Comparison of ENCODE assay signal across 24 cellular contexts in genomic region chr2:177568393-177568792, GRCh38.
DNase-seq lines count a peak whose midpoint lies in the region; ATAC-seq and TF ChIP-seq lines count a peak whose summit lies in the region.
"Had no signal": no experiment of that assay in that cellular context is flagged by ENCODE, and none has a peak within 500 bp of the region (broad histone marks: within the 10 kb centered on the region; RNA-seq: fewer than 3 reads in every experiment).

No MANE protein-coding gene starts in this region.

- H2BK12ac ChIP-seq in trophoblast cell (ENCODE audit: low read length) = no peak overlapping the region

- H2BK120ac ChIP-seq in trophoblast cell (ENCODE audit: insufficient read depth, low read length, poor library complexity) = no peak overlapping the region

- H3K18ac ChIP-seq in trophoblast cell (ENCODE audit: low read length) = no peak overlapping the region

- no peaks in the 10 kb centered on the region for H3K4me1 ChIP-seq in trophoblast cell (ENCODE audit: control insufficient read depth in 1 of 2, insufficient read depth in 2 of 2, low read length in 2 of 2)
- H3K4me1 ChIP-seq: SJCRH30 had no signal

- no peak overlapping the region for H3K14ac ChIP-seq in trophoblast cell (ENCODE audit: low read length)

- no peak overlapping the region for H2AFZ ChIP-seq in trophoblast cell (ENCODE audit: insufficient read depth, low read length, poor library complexity)

- H3K27me3 Mint-ChIP-seq in activated T-helper 17 cell treated with anti-CD3 and anti-CD28 coated beads, Interleukin-2, amount 50 U/mL, for 72 hours = peaks cover 7% of the 10 kb centered on the region
- H3K27me3 Mint-ChIP-seq: B cell had no signal

- H2BK5ac ChIP-seq in trophoblast cell (ENCODE audit: low read depth, low read length, poor library complexity) = no peak overlapping the region

- peak; percentile 22 for DNase-seq in GM10248 (ENCODE audit: extremely low spot score)
- DNase-seq in NCI-H2107 (lab: John Stamatoyannopoulos, UW) = no peak
- no peak for DNase-seq in trophoblast cell
- DNase-seq: DMS53, GDM1, MM.1S, NCI-H1105, NCI-H146, NCI-H2029, NCI-H2171, NCI-H345, NCI-H524, NCI-H774, OCI-M1, SJCRH30 had no signal

- no peak overlapping the region for H3K4me3 ChIP-seq in trophoblast cell (ENCODE audit: low read depth, low read length)
- H3K4me3 ChIP-seq: A549, K562, SJCRH30 had no signal

- no peak overlapping the region for H4K12ac ChIP-seq in trophoblast cell (ENCODE audit: low read depth, low read length)

- H4K91ac ChIP-seq in trophoblast cell (ENCODE audit: low read depth, low read length) = no peak overlapping the region

- no peak overlapping the region for H3K27ac ChIP-seq in trophoblast cell (ENCODE audit: low read depth, low read length)
- H3K27ac ChIP-seq: A549, HL-60, SJCRH30 had no signal

- ATAC-seq in GM18502 (IDR thresholded peaks at IDR 0.05; ENCODE audit: poor library complexity, unreplicated experiment) (peak; percentile 58), HG02884 (IDR thresholded peaks at IDR 0.05; ENCODE audit: unreplicated experiment) (peak; percentile 52), GM19328 (IDR thresholded peaks at IDR 0.05; ENCODE audit: unreplicated experiment) (no peak)
- peak; percentile 23 for ATAC-seq in activated T-helper 17 cell treated with anti-CD3 and anti-CD28 coated beads, Interleukin-2, amount 50 U/mL, for 72 hours (replicated peaks)
- ATAC-seq: A549, HepG2, K562 had no signal

- H3K4me3 Mint-ChIP-seq in activated T-helper 17 cell treated with anti-CD3 and anti-CD28 coated beads, Interleukin-2, amount 50 U/mL, for 72 hours = no peak overlapping the region
- H3K4me3 Mint-ChIP-seq: B cell had no signal

- no peaks in the 10 kb centered on the region for H3K79me2 ChIP-seq in trophoblast cell (ENCODE audit: control insufficient read depth, insufficient read depth, low read length, poor library complexity)

- H3K4ac ChIP-seq in trophoblast cell (ENCODE audit: low read depth, low read length) = no peak overlapping the region

- no peak overlapping the region for H3K23ac ChIP-seq in trophoblast cell (ENCODE audit: low read length)

- no peaks in the 10 kb centered on the region for H3K36me3 ChIP-seq in trophoblast cell (ENCODE audit: control insufficient read depth in 1 of 2, insufficient read depth in 2 of 2, low read length in 2 of 2)
- H3K36me3 ChIP-seq: SJCRH30 had no signal

- H4K8ac ChIP-seq in trophoblast cell (ENCODE audit: low read depth, low read length) = no peak overlapping the region

- no peak overlapping the region for H3K27ac Mint-ChIP-seq in activated T-helper 17 cell treated with anti-CD3 and anti-CD28 coated beads, Interleukin-2, amount 50 U/mL, for 72 hours
- H3K27ac Mint-ChIP-seq: B cell had no signal

- TF ChIP-seq CTCF in GM10248 (IDR thresholded peaks at IDR 0.05; ENCODE audit: control extremely low read depth, extremely low read depth, low read depth, missing control alignments) = no peak

- H3K36me3 Mint-ChIP-seq in activated T-helper 17 cell treated with anti-CD3 and anti-CD28 coated beads, Interleukin-2, amount 50 U/mL, for 72 hours (ENCODE audit: low read depth) = no peaks in the 10 kb centered on the region

- H3K4me1 Mint-ChIP-seq in activated T-helper 17 cell treated with anti-CD3 and anti-CD28 coated beads, Interleukin-2, amount 50 U/mL, for 72 hours = no peaks in the 10 kb centered on the region
- H3K4me1 Mint-ChIP-seq: B cell had no signal

- WGBS in trophoblast cell (ENCODE audit: extremely low coverage, insufficient coverage, insufficient read length) = no CpG with 5 or more reads among the region's 1 CpG

- no peaks in the 10 kb centered on the region for H3K9me3 ChIP-seq in trophoblast cell (ENCODE audit: insufficient read depth, low read depth, low read length)
- H3K9me3 ChIP-seq: A549, SJCRH30 had no signal

- H3K27me3 ChIP-seq in trophoblast cell (ENCODE audit: insufficient read depth, low read length) = no peaks in the 10 kb centered on the region
- H3K27me3 ChIP-seq: SJCRH30 had no signal

- no peaks in the 10 kb centered on the region for H3K9me3 Mint-ChIP-seq in activated T-helper 17 cell treated with anti-CD3 and anti-CD28 coated beads, Interleukin-2, amount 50 U/mL, for 72 hours

- POLR2A ChIA-PET in GM10248 (lab: Yijun Ruan, JAX) = no interaction called here

- no peak overlapping the region for H2AK5ac ChIP-seq in trophoblast cell (ENCODE audit: low read length)

- H3K9ac ChIP-seq in trophoblast cell (ENCODE audit: low read length) = no peak overlapping the region

- no peaks in the 10 kb centered on the region for H3K79me1 ChIP-seq in trophoblast cell (ENCODE audit: low read length)

- CTCF ChIA-PET in GM10248 (lab: Yijun Ruan, JAX) = interaction anchor here (0.9 to 1.3 kb wide), 3 partner anchors 13 to 84 kb away, joined by 3 to 8 read pairs (median 4); no protein-coding TSS in a partner anchor

- H3K4me2 ChIP-seq in trophoblast cell (ENCODE audit: low read length) = no peak overlapping the region
- H3K4me2 ChIP-seq: A549 had no signal
